9 cellular contexts compared by ENCODE assay signal in the genomic region with DNA sequence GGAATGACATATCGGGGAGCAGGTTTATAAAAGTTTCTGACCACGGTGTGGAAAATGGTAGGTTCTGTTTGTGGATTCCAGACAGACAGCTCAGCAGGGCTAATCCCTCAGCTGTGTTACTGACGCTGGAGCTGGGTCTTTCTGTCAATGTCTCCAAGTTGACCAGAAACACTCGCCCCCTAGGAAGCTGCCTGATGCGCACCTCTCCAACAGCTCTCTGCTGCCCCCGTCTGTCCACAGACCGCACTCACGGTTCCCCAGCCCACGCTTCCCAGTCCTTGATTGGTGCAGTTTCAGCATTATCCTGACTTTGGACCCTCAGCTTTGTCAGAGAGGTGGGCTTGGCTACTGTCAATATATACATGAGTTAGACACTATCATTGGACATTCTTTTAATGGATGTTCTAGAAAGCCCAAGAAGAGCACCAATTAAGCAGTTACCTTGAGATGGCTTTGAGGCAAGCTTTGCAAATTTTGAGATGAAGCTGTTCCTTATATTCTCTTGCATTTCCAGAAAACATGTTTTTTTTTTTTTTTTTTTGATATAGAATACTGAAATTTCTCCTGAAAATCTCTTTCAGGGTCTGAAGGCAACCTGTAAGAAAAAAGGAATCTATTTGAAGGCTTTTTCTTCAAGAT.
DNase-seq lines count a peak whose midpoint lies in the region; ATAC-seq, FAIRE-seq and TF ChIP-seq lines count a peak whose summit lies in the region.
"Had no signal": no experiment of that assay in that cellular context is flagged by ENCODE, and none has a peak within 500 bp of the region (broad histone marks: within the 10 kb centered on the region; RNA-seq: fewer than 3 reads in every experiment).

No MANE protein-coding gene starts in this region.

- no peaks in the 10 kb centered on the region for H3K4me1 ChIP-seq in pancreas

- H3K27ac Mint-ChIP-seq in activated T-helper 2 cell treated with anti-CD3 and anti-CD28 coated beads, Interferon-gamma antibody, Interleukin-2, Interleukin-4, amounts not matched to agents 10 μg/mL and 5 μg/mL and 100 μg/mL, durations not matched to agents 14 hours and 24 hours and 36 hours = no peak overlapping the region
- H3K27ac Mint-ChIP-seq in type B pancreatic cell = no peak overlapping the region

- DNase-seq in D721Med (ENCODE audit: insufficient read length, low spot score) = no peak
- DNase-seq in HT-29 (ENCODE audit: low spot score) = peak; percentile 69
- peak; percentile 55 for DNase-seq in RPMI7951 (ENCODE audit: low read depth)
- DNase-seq in activated T-helper 2 cell treated with anti-CD3 and anti-CD28 coated beads, Interferon-gamma antibody, Interleukin-2, Interleukin-4, amounts not matched to agents 10 μg/mL and 5 μg/mL and 100 μg/mL, durations not matched to agents 14 hours and 24 hours and 36 hours (ENCODE audit: low spot score) = peak; percentile 52
- DNase-seq in foreskin melanocyte = peak; percentile 38
- peak; percentile 27 to 90 (median 67) for DNase-seq in pancreas
- peak; percentile 80 for DNase-seq in type B pancreatic cell (ENCODE audit: extremely low spot score, unreplicated experiment)

- H3K27me3 ChIP-seq in pancreas = no peaks in the 10 kb centered on the region

- peak; percentile 25 for FAIRE-seq in D721Med (lab: Jason Lieb, UNC)
- FAIRE-seq in pancreas (lab: Jason Lieb, UNC) = no peak
- FAIRE-seq: frontal cortex had no signal

- no peaks in the 10 kb centered on the region for H3K9me3 Mint-ChIP-seq in activated T-helper 2 cell treated with anti-CD3 and anti-CD28 coated beads, Interferon-gamma antibody, Interleukin-2, Interleukin-4, amounts not matched to agents 10 μg/mL and 5 μg/mL and 100 μg/mL, durations not matched to agents 14 hours and 24 hours and 36 hours
- no peaks in the 10 kb centered on the region for H3K9me3 Mint-ChIP-seq in type B pancreatic cell

- intact Hi-C loops in activated T-helper 2 cell treated with anti-CD3 and anti-CD28 coated beads, Interferon-gamma antibody, Interleukin-2, Interleukin-4, amounts not matched to agents 10 μg/mL and 5 μg/mL and 100 μg/mL, durations not matched to agents 14 hours and 24 hours and 36 hours (cut with micrococcal nuclease) = loop anchor here (1.0 to 2.0 kb wide), 3 partner anchors 197 to 582 kb away; no protein-coding TSS in a partner anchor
- intact Hi-C loops in pancreas (cut with DNase I) = loop anchor here in 1 of 3 donors (10.0 kb wide), 1 partner anchor 197 kb away; no protein-coding TSS in a partner anchor

- WGBS in pancreas, 2 donors = 21 to 27% methylated on average over 9 of the region's 9 CpGs

- no peaks in the 10 kb centered on the region for H3K36me3 ChIP-seq in pancreas

- ATAC-seq in GM21381 (IDR thresholded peaks at IDR 0.05; ENCODE audit: unreplicated experiment) (peak; percentile 88), pancreas (peak; percentile 81 to 99 (median 96))

- H3K4me3 Mint-ChIP-seq in activated T-helper 2 cell treated with anti-CD3 and anti-CD28 coated beads, Interferon-gamma antibody, Interleukin-2, Interleukin-4, amounts not matched to agents 10 μg/mL and 5 μg/mL and 100 μg/mL, durations not matched to agents 14 hours and 24 hours and 36 hours (ENCODE audit: low read depth) = no peak overlapping the region
- no peak overlapping the region for H3K4me3 Mint-ChIP-seq in type B pancreatic cell

- H3K4me3 ChIP-seq in pancreas = no peak overlapping the region

- H3K27ac ChIP-seq in pancreas = no peak overlapping the region

- no peaks in the 10 kb centered on the region for H3K4me1 Mint-ChIP-seq in activated T-helper 2 cell treated with anti-CD3 and anti-CD28 coated beads, Interferon-gamma antibody, Interleukin-2, Interleukin-4, amounts not matched to agents 10 μg/mL and 5 μg/mL and 100 μg/mL, durations not matched to agents 14 hours and 24 hours and 36 hours (ENCODE audit: low read depth)
- no peaks in the 10 kb centered on the region for H3K4me1 Mint-ChIP-seq in type B pancreatic cell (ENCODE audit: unreplicated experiment)

- H3K36me3 Mint-ChIP-seq in activated T-helper 2 cell treated with anti-CD3 and anti-CD28 coated beads, Interferon-gamma antibody, Interleukin-2, Interleukin-4, amounts not matched to agents 10 μg/mL and 5 μg/mL and 100 μg/mL, durations not matched to agents 14 hours and 24 hours and 36 hours (ENCODE audit: low read depth) = no peaks in the 10 kb centered on the region
- no peaks in the 10 kb centered on the region for H3K36me3 Mint-ChIP-seq in type B pancreatic cell

- H3K27me3 Mint-ChIP-seq in activated T-helper 2 cell treated with anti-CD3 and anti-CD28 coated beads, Interferon-gamma antibody, Interleukin-2, Interleukin-4, amounts not matched to agents 10 μg/mL and 5 μg/mL and 100 μg/mL, durations not matched to agents 14 hours and 24 hours and 36 hours (ENCODE audit: low read depth) = peaks cover 5% of the 10 kb centered on the region
- H3K27me3 Mint-ChIP-seq in type B pancreatic cell = peaks cover 3% of the 10 kb centered on the region

- TF ChIP-seq CTCF in D721Med (IDR thresholded peaks at IDR 0.05; ENCODE audit: insufficient read depth, missing control alignments) = peak; percentile 99
- TF ChIP-seq CTCF in pancreas (IDR thresholded peaks at IDR 0.05) = peak; percentile 66 to 92 (median 85)
- TF ChIP-seq CTCF in type B pancreatic cell (conservative IDR thresholded peaks at IDR 0.05) = peak; percentile 98

- no peaks in the 10 kb centered on the region for H3K9me3 ChIP-seq in pancreas
